In genomic region chr7:47320296-47320695, GRCh38 we compare ENCODE assay signal across 19 cellular contexts.
"Had no signal": no experiment of that assay in that cellular context is flagged by ENCODE, and none has a peak within 500 bp of the region (broad histone marks: within the 10 kb centered on the region; RNA-seq: fewer than 3 reads in every experiment).

No MANE protein-coding gene starts in this region.

- H3K36me3 ChIP-seq: cardiac muscle cell had no signal

- H3K27me3 ChIP-seq: cardiac muscle cell, pancreas, testis had no signal

- DNase-seq: activated CD4-positive, alpha-beta T cell treated with anti-CD3 and anti-CD28 coated beads for 48 hours; activated naive CD4-positive, alpha-beta T cell treated with Interleukin-2 at 50 U/mL for 16 hours; activated naive CD8-positive, alpha-beta T cell treated with anti-CD3 and anti-CD28 coated beads, Interleukin-2, amount 50 U/mL, for 24 hours; effector memory CD4-positive, alpha-beta T cell; hypothalamus; left colon; mammary epithelial cell; mucosa of descending colon; pancreas; stimulated activated CD4-positive, alpha-beta T cell treated with anti-CD3 and anti-CD28 coated beads, Interleukin-4, amount 100 ng/mL, for 1 hour; stimulated activated CD8-positive, alpha-beta memory T cell treated with anti-CD3 and anti-CD28 coated beads, Interleukin-4, amount 100 ng/mL, for 48 hours; stimulated activated naive CD8-positive, alpha-beta T cell treated with anti-CD3 and anti-CD28 coated beads, Interleukin-15, amount 100 ng/mL, for 72 hours; testis had no signal

- H3K27ac ChIP-seq: cardiac muscle cell, epithelial cell of prostate, pancreas, testis had no signal

- H3K4me1 ChIP-seq: testis had no signal

- H3K9me3 Mint-ChIP-seq: activated naive CD8-positive, alpha-beta T cell treated with anti-CD3 and anti-CD28 coated beads, Interleukin-2, amount 50 U/mL, for 24 hours; activated T-helper 1 cell treated with anti-CD3 and anti-CD28 coated beads, Interleukin-12 subunit alpha, Interleukin-12 subunit beta, Interleukin-2, Interleukin-4 antibody, amounts not matched to agents 30 ng/mL and 10 ng/mL and 1 ng/mL, durations not matched to agents 14 hours and 24 hours and 36 hours; nephron; T-helper 1 cell treated with Interleukin-12 subunit alpha and Interleukin-12 subunit beta and Interleukin-4 antibody, amounts not matched to agents 30 μg/mL and 1 μg/mL, for 36 hours had no signal

- H3K27ac Mint-ChIP-seq: activated naive CD8-positive, alpha-beta T cell treated with anti-CD3 and anti-CD28 coated beads, Interleukin-2, amount 50 U/mL, for 24 hours; activated T-helper 1 cell treated with anti-CD3 and anti-CD28 coated beads, Interleukin-12 subunit alpha, Interleukin-12 subunit beta, Interleukin-2, Interleukin-4 antibody, amounts not matched to agents 30 ng/mL and 10 ng/mL and 1 ng/mL, durations not matched to agents 14 hours and 24 hours and 36 hours; nephron; stimulated activated naive CD8-positive, alpha-beta T cell treated with anti-CD3 and anti-CD28 coated beads, Interleukin-15, amount 100 ng/mL, for 72 hours; T-helper 1 cell treated with Interleukin-12 subunit alpha and Interleukin-12 subunit beta and Interleukin-4 antibody, amounts not matched to agents 30 μg/mL and 1 μg/mL, for 36 hours; WTC11 had no signal

- ATAC-seq: activated naive CD8-positive, alpha-beta T cell treated with anti-CD3 and anti-CD28 coated beads, Interleukin-2, amount 50 U/mL, for 24 hours; left colon; mucosa of descending colon; pancreas; stimulated activated naive CD8-positive, alpha-beta T cell treated with anti-CD3 and anti-CD28 coated beads, Interleukin-15, amount 100 ng/mL, for 72 hours; WTC11 had no signal

- H3K9me3 ChIP-seq: mucosa of descending colon, pancreas, testis had no signal

- H3K4me3 ChIP-seq: cardiac muscle cell, mucosa of descending colon, pancreas, testis had no signal

- H3K4me3 Mint-ChIP-seq: activated naive CD8-positive, alpha-beta T cell treated with anti-CD3 and anti-CD28 coated beads, Interleukin-2, amount 50 U/mL, for 24 hours; activated T-helper 1 cell treated with anti-CD3 and anti-CD28 coated beads, Interleukin-12 subunit alpha, Interleukin-12 subunit beta, Interleukin-2, Interleukin-4 antibody, amounts not matched to agents 30 ng/mL and 10 ng/mL and 1 ng/mL, durations not matched to agents 14 hours and 24 hours and 36 hours; nephron; stimulated activated naive CD8-positive, alpha-beta T cell treated with anti-CD3 and anti-CD28 coated beads, Interleukin-15, amount 100 ng/mL, for 72 hours; T-helper 1 cell treated with Interleukin-12 subunit alpha and Interleukin-12 subunit beta and Interleukin-4 antibody, amounts not matched to agents 30 μg/mL and 1 μg/mL, for 36 hours; WTC11 had no signal
